ENCODE assay signal across 1 cellular context in the genomic region with DNA sequence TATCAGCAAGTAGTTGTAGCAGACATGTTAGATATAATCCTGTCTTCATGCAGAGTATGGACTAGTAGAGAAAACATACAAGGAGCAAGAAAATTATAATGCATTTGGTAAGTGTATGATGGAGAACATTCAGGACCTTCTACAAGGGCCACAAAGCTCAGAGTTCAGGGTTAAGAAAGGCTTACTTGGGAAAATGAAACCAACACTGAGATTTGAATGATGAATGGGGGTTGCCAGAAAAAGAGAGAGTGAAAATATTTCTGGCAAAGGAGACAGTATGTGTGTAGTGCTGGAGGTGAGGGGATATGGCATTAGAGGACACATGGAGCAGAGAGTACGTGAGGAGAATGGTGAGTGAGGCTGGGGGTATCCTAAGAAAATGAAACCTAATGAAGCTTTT.
TF ChIP-seq lines count a peak whose summit lies in the region.

No MANE protein-coding gene starts in this region.

TF ChIP-seq in GM12878, 131 proteins besides CTCF, POLR2A, EP300 and RAD21 (continued from another document):
- TF ChIP-seq, protein P1, sequence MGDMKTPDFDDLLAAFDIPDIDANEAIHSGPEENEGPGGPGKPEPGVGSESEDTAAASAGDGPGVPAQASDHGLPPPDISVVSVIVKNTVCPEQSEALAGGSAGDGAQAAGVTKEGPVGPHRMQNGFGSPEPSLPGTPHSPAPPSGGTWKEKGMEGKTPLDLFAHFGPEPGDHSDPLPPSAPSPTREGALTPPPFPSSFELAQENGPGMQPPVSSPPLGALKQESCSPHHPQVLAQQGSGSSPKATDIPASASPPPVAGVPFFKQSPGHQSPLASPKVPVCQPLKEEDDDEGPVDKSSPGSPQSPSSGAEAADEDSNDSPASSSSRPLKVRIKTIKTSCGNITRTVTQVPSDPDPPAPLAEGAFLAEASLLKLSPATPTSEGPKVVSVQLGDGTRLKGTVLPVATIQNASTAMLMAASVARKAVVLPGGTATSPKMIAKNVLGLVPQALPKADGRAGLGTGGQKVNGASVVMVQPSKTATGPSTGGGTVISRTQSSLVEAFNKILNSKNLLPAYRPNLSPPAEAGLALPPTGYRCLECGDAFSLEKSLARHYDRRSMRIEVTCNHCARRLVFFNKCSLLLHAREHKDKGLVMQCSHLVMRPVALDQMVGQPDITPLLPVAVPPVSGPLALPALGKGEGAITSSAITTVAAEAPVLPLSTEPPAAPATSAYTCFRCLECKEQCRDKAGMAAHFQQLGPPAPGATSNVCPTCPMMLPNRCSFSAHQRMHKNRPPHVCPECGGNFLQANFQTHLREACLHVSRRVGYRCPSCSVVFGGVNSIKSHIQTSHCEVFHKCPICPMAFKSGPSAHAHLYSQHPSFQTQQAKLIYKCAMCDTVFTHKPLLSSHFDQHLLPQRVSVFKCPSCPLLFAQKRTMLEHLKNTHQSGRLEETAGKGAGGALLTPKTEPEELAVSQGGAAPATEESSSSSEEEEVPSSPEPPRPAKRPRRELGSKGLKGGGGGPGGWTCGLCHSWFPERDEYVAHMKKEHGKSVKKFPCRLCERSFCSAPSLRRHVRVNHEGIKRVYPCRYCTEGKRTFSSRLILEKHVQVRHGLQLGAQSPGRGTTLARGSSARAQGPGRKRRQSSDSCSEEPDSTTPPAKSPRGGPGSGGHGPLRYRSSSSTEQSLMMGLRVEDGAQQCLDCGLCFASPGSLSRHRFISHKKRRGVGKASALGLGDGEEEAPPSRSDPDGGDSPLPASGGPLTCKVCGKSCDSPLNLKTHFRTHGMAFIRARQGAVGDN (IDR thresholded peaks at IDR 0.05), result no peak
- TF ChIP-seq CBFB (IDR thresholded peaks at IDR 0.05; ENCODE audit: low read depth) (no peak), IRF4 (IDR thresholded peaks at IDR 0.05; ENCODE audit: low read depth, low read length) (no peak), IKZF1 (conservative IDR thresholded peaks at IDR 0.05) (no peak), HDAC2 (IDR thresholded peaks at IDR 0.05) (no peak)
- TF ChIP-seq, protein P2, sequence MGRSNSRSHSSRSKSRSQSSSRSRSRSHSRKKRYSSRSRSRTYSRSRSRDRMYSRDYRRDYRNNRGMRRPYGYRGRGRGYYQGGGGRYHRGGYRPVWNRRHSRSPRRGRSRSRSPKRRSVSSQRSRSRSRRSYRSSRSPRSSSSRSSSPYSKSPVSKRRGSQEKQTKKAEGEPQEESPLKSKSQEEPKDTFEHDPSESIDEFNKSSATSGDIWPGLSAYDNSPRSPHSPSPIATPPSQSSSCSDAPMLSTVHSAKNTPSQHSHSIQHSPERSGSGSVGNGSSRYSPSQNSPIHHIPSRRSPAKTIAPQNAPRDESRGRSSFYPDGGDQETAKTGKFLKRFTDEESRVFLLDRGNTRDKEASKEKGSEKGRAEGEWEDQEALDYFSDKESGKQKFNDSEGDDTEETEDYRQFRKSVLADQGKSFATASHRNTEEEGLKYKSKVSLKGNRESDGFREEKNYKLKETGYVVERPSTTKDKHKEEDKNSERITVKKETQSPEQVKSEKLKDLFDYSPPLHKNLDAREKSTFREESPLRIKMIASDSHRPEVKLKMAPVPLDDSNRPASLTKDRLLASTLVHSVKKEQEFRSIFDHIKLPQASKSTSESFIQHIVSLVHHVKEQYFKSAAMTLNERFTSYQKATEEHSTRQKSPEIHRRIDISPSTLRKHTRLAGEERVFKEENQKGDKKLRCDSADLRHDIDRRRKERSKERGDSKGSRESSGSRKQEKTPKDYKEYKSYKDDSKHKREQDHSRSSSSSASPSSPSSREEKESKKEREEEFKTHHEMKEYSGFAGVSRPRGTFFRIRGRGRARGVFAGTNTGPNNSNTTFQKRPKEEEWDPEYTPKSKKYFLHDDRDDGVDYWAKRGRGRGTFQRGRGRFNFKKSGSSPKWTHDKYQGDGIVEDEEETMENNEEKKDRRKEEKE (IDR thresholded peaks at IDR 0.05), result no peak
- TF ChIP-seq, protein P3, sequence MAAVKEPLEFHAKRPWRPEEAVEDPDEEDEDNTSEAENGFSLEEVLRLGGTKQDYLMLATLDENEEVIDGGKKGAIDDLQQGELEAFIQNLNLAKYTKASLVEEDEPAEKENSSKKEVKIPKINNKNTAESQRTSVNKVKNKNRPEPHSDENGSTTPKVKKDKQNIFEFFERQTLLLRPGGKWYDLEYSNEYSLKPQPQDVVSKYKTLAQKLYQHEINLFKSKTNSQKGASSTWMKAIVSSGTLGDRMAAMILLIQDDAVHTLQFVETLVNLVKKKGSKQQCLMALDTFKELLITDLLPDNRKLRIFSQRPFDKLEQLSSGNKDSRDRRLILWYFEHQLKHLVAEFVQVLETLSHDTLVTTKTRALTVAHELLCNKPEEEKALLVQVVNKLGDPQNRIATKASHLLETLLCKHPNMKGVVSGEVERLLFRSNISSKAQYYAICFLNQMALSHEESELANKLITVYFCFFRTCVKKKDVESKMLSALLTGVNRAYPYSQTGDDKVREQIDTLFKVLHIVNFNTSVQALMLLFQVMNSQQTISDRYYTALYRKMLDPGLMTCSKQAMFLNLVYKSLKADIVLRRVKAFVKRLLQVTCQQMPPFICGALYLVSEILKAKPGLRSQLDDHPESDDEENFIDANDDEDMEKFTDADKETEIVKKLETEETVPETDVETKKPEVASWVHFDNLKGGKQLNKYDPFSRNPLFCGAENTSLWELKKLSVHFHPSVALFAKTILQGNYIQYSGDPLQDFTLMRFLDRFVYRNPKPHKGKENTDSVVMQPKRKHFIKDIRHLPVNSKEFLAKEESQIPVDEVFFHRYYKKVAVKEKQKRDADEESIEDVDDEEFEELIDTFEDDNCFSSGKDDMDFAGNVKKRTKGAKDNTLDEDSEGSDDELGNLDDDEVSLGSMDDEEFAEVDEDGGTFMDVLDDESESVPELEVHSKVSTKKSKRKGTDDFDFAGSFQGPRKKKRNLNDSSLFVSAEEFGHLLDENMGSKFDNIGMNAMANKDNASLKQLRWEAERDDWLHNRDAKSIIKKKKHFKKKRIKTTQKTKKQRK (IDR thresholded peaks at IDR 0.05; ENCODE audit: low read depth, low read length), result no peak
